In the genomic region with DNA sequence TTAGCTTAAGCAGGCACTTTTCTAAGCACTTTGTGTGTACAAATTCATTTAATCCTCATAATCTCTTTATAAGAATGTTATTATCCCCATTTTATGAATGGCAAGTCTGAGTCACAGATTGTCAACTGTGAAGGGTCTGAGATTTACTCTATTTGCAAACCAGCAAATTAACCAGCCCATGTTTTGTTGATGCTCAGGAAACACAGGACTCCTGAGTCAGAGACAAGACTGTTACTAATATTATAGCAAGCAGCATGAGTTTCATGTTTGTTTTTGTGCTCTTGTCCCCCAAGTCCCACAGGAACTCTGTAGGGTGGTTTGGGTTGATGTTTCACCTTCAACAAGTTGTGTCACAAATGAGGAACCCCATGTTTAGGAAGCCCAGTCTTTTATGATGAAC, we compare ENCODE assay signal across 24 cellular contexts.
"Had no signal": no experiment of that assay in that cellular context is flagged by ENCODE, and none has a peak within 500 bp of the region (broad histone marks: within the 10 kb centered on the region; RNA-seq: fewer than 3 reads in every experiment).

No MANE protein-coding gene starts in this region.

- H3K9me3 ChIP-seq: gastroesophageal sphincter, mucosa of descending colon, sigmoid colon, spleen, testis, vagina had no signal

- H3K27me3 ChIP-seq: esophagus squamous epithelium, gastroesophageal sphincter, sigmoid colon, testis, vagina had no signal

- H3K4me3 ChIP-seq: coronary artery, esophagus squamous epithelium, gastroesophageal sphincter, mucosa of descending colon, sigmoid colon, spleen, testis, vagina had no signal

- ATAC-seq: activated T-cell treated with anti-CD3 and anti-CD28 coated beads, Interleukin-2, amount 50 U/mL, for 72 hours; gastroesophageal sphincter; left cardiac atrium; mucosa of descending colon had no signal

- H3K27ac ChIP-seq: coronary artery, esophagus squamous epithelium, spleen, testis, vagina had no signal

- H3K36me3 ChIP-seq: esophagus squamous epithelium, gastroesophageal sphincter, sigmoid colon, spleen, vagina had no signal

- DNase-seq: activated CD4-positive, alpha-beta T cell treated with anti-CD3 and anti-CD28 coated beads for 4 hours; activated CD4-positive, alpha-beta T cell treated with anti-CD3 and anti-CD28 coated beads, Interleukin-2, amount 50 U/mL, for 48 hours; activated CD4-positive, CD25-positive, alpha-beta regulatory T cell; activated effector memory CD4-positive, alpha-beta T cell treated with Interleukin-2 at 50 U/mL for 16 hours; activated naive CD4-positive, alpha-beta T cell treated with anti-CD3 and anti-CD28 coated beads, Interleukin-2, amount 10 ng/mL, durations not matched to agents 7 days and 5 days; activated T-cell treated with anti-CD3 and anti-CD28 coated beads, Interleukin-2, amount 50 U/mL, for 72 hours; amygdala; cerebellar nuclear complex; esophagus squamous epithelium; head of caudate nucleus; left cardiac atrium; mesendoderm; mucosa of descending colon; nephron progenitor cell; nucleus accumbens; retina; sigmoid colon; spleen; stimulated activated CD4-positive, alpha-beta T cell treated with anti-CD3 and anti-CD28 coated beads, Interleukin-4, amount 100 ng/mL, for 1 hour; stimulated activated naive CD4-positive, alpha-beta T cell; testis had no signal

- H3K4me1 ChIP-seq: spleen, testis, vagina had no signal
